14 cellular contexts compared by ENCODE assay signal in genomic region chr13:45413826-45414312, GRCh38. TPM values are rescaled to one million over a fixed set of nuclear protein-coding genes. Genes with fewer than 3 reads are reported as not detected.
A peak's percentile ranks its signal among the peaks of the same experiment; 100 is the strongest.
DNase-seq lines count a peak whose midpoint lies in the region; ATAC-seq and TF ChIP-seq lines count a peak whose summit lies in the region.
"Had no signal": no experiment of that assay in that cellular context is flagged by ENCODE, and none has a peak within 500 bp of the region (broad histone marks: within the 10 kb centered on the region; RNA-seq: fewer than 3 reads in every experiment).

No MANE protein-coding gene starts in this region.

- no peaks in the 10 kb centered on the region for H3K9me3 Mint-ChIP-seq in dendritic cell treated with granulocyte-macrophage colony-stimulating factor and Interleukin-4, amounts not matched to agents 40 ng/mL and 50 ng/mL, for 4 days
- H3K9me3 Mint-ChIP-seq: CD4-positive, alpha-beta memory T cell; T-helper 2 cell treated with Interferon-gamma antibody and Interleukin-4, amounts not matched to agents 5 μg/mL and 100 μg/mL, for 36 hours had no signal

- TF ChIP-seq CTCF in IMR-90 (conservative IDR thresholded peaks at IDR 0.05; ENCODE audit: low read depth, low read length) (no peak), lung (IDR thresholded peaks at IDR 0.05; ENCODE audit: control extremely low read depth, extremely low read depth) (no peak)

- peaks cover 42% of the 10 kb centered on the region for H3K36me3 Mint-ChIP-seq in dendritic cell treated with granulocyte-macrophage colony-stimulating factor and Interleukin-4, amounts not matched to agents 40 ng/mL and 50 ng/mL, for 4 days (ENCODE audit: low read depth)

- no peak for DNase-seq in IMR-90
- DNase-seq in lung (ENCODE audit: low spot score) = no peak
- no peak for DNase-seq in HEK293T (ENCODE audit: extremely low spot score)
- no peak for DNase-seq in DMS79 (lab: John Stamatoyannopoulos, UW)
- DNase-seq: activated naive CD4-positive, alpha-beta T cell treated with Interleukin-2 at 50 U/mL for 16 hours; CD4-positive, alpha-beta memory T cell; midbrain; NCI-H2227 treated with DMSO at 0.1 percent for 48 hours; PC-9 had no signal

- ATAC-seq in IMR-90 (ENCODE audit: low read depth) (no peak), lung (ENCODE audit: insufficient read depth, low FRiP score) (no peak), HG02981 (IDR thresholded peaks at IDR 0.05; ENCODE audit: unreplicated experiment) (no peak), GM18867 (IDR thresholded peaks at IDR 0.05; ENCODE audit: unreplicated experiment) (no peak)

- H3K36me3 ChIP-seq in IMR-90 (ENCODE audit: control insufficient read depth, insufficient read depth, low read length) (peaks cover 5% of the 10 kb centered on the region), lung (ENCODE audit: control insufficient read depth in 2 of 2, insufficient read depth in 2 of 2, low read length in 2 of 2) (peaks cover 0 to 8% of the 10 kb centered on the region in 2 donors), subcutaneous abdominal adipose tissue (ENCODE audit: control insufficient read depth in 5 of 5, insufficient read depth in 5 of 5, low read length in 5 of 5) (peaks cover 3 to 17% (median 13%) of the 10 kb centered on the region in 5 donors)

- no peak overlapping the region for H2BK5ac ChIP-seq in IMR-90 (ENCODE audit: low read depth, low read length, poor library complexity, severe bottlenecking)

- H3K18ac ChIP-seq in IMR-90 (ENCODE audit: low read depth, low read length) = no peak overlapping the region

- TF ChIP-seq POLR2A in IMR-90 (IDR thresholded peaks at IDR 0.05; ENCODE audit: low read depth, low read length) = no peak

- peaks cover 12 to 36% of the 10 kb centered on the region in 2 experiments for H3K79me1 ChIP-seq in IMR-90 (ENCODE audit: low read depth in 1 of 2, low read length in 2 of 2)

- H3K4me1 Mint-ChIP-seq in dendritic cell treated with granulocyte-macrophage colony-stimulating factor and Interleukin-4, amounts not matched to agents 40 ng/mL and 50 ng/mL, for 4 days (ENCODE audit: low read depth) = peaks cover 50% of the 10 kb centered on the region

- no peak overlapping the region for H3K9ac ChIP-seq in IMR-90 (ENCODE audit: low read depth, low read length)
- H3K9ac ChIP-seq in subcutaneous abdominal adipose tissue (ENCODE audit: low read length in 5 of 5) = no peak overlapping the region

- H3K9me3 ChIP-seq in IMR-90 (ENCODE audit: control insufficient read depth, insufficient read depth, low read length) = no peaks in the 10 kb centered on the region
- H3K9me3 ChIP-seq in lung (ENCODE audit: control insufficient read depth in 2 of 2, insufficient read depth in 1 of 2, low read length in 1 of 2) = no peaks in the 10 kb centered on the region
- H3K9me3 ChIP-seq in subcutaneous abdominal adipose tissue (ENCODE audit: control insufficient read depth in 5 of 5, low read length in 5 of 5) = no peaks in the 10 kb centered on the region

- peaks cover 19% of the 10 kb centered on the region for H3K9me1 ChIP-seq in IMR-90 (ENCODE audit: insufficient read depth, low read length)

- H3K27ac ChIP-seq in IMR-90 (ENCODE audit: insufficient read depth, low read length) (no peak overlapping the region), lung (ENCODE audit: low read depth in 1 of 2, low read length in 1 of 2) (peak overlapping the region; percentile 76 to 84), subcutaneous abdominal adipose tissue (ENCODE audit: low read depth, low read length) (peak overlapping the region; percentile 86)
- H3K27ac ChIP-seq: PC-9 had no signal

- H3K4me3 Mint-ChIP-seq in dendritic cell treated with granulocyte-macrophage colony-stimulating factor and Interleukin-4, amounts not matched to agents 40 ng/mL and 50 ng/mL, for 4 days = peak overlapping the region; percentile 45
- H3K4me3 Mint-ChIP-seq: T-helper 2 cell treated with Interferon-gamma antibody and Interleukin-4, amounts not matched to agents 5 μg/mL and 100 μg/mL, for 36 hours had no signal

- intact Hi-C loops in IMR-90 (cut with micrococcal nuclease) = loop anchor here (5.0 kb wide), 1 partner anchor 42 kb away; no protein-coding TSS in a partner anchor
- intact Hi-C loops in dendritic cell treated with granulocyte-macrophage colony-stimulating factor and Interleukin-4, amounts not matched to agents 40 ng/mL and 50 ng/mL, for 4 days (cut with micrococcal nuclease) = no loop called here

- in situ Hi-C loops in IMR-90 (cut with MboI; ENCODE audit: low sequenced_read_pairs) = no loop called here

- no peak overlapping the region for H3K4me3 ChIP-seq in IMR-90 (ENCODE audit: insufficient read depth, low read depth, low read length)
- no peak overlapping the region for H3K4me3 ChIP-seq in lung
- peak overlapping the region; percentile 36 to 76 (median 63) for H3K4me3 ChIP-seq in subcutaneous abdominal adipose tissue (ENCODE audit: low read depth in 1 of 5, low read length in 5 of 5)
- H3K4me3 ChIP-seq: PC-9 had no signal

- H3K4ac ChIP-seq in IMR-90 (ENCODE audit: low read depth, low read length) = no peak overlapping the region

- peak overlapping the region; percentile 84 for H3K27ac Mint-ChIP-seq in dendritic cell treated with granulocyte-macrophage colony-stimulating factor and Interleukin-4, amounts not matched to agents 40 ng/mL and 50 ng/mL, for 4 days
- H3K27ac Mint-ChIP-seq: T-helper 2 cell treated with Interferon-gamma antibody and Interleukin-4, amounts not matched to agents 5 μg/mL and 100 μg/mL, for 36 hours had no signal

- H2AK9ac ChIP-seq in IMR-90 (replicated peaks; ENCODE audit: low read depth, low read length, poor library complexity) = no peak overlapping the region

- no peak overlapping the region for H3K14ac ChIP-seq in IMR-90 (replicated peaks; ENCODE audit: low read depth, low read length)

- no peak overlapping the region for H3K23ac ChIP-seq in IMR-90 (ENCODE audit: low read depth, low read length)

- no peak overlapping the region for H2AK5ac ChIP-seq in IMR-90 (ENCODE audit: low read depth, low read length)

- H4K20me1 ChIP-seq in IMR-90 (ENCODE audit: insufficient read depth, low read length) = peaks cover 8% of the 10 kb centered on the region; the same call in 1 of the 2 replicates

- H3K56ac ChIP-seq in IMR-90 (ENCODE audit: extremely low read depth, insufficient read depth, low read length) = no peak overlapping the region

- no peak overlapping the region for H2BK20ac ChIP-seq in IMR-90 (ENCODE audit: low read depth, low read length)

- no peak overlapping the region for H4K8ac ChIP-seq in IMR-90 (ENCODE audit: low read depth in 2 of 2, low read length in 2 of 2)

- H3K4me1 ChIP-seq in IMR-90 (ENCODE audit: control insufficient read depth, insufficient read depth, low read length) = peaks cover 6% of the 10 kb centered on the region
- H3K4me1 ChIP-seq in lung (ENCODE audit: control insufficient read depth in 2 of 2, insufficient read depth in 2 of 2, low read length in 2 of 2) = peaks cover 5 to 11% of the 10 kb centered on the region in 2 donors
- H3K4me1 ChIP-seq in subcutaneous abdominal adipose tissue (ENCODE audit: control insufficient read depth in 5 of 5, insufficient read depth in 5 of 5, low read length in 5 of 5) = peaks cover 6 to 49% (median 41%) of the 10 kb centered on the region in 5 donors

- no peak overlapping the region for H4K5ac ChIP-seq in IMR-90 (ENCODE audit: low read depth, low read length)

- no peak overlapping the region for H2BK15ac ChIP-seq in IMR-90 (ENCODE audit: low read depth, low read length)

- H3K4me2 ChIP-seq in IMR-90 (ENCODE audit: low read depth, low read length) = no peak overlapping the region
- H3K4me2 ChIP-seq: PC-9 had no signal

- no peak overlapping the region for H2AFZ ChIP-seq in IMR-90 (replicated peaks; ENCODE audit: low read length, poor library complexity)
- H2AFZ ChIP-seq: PC-9 had no signal

- no peak for TF ChIP-seq RAD21 in IMR-90 (IDR thresholded peaks at IDR 0.05; ENCODE audit: low read length)

- BruUV-seq in IMR-90 (replicated peaks; lab: Mats Ljungman, UMichigan) = no TSS peak

- dilution Hi-C loops in IMR-90 (cut with HindIII; ENCODE audit: low sequenced_read_pairs, unreplicated experiment) = no loop called here

- H3K27me3 ChIP-seq in IMR-90 (ENCODE audit: control insufficient read depth, insufficient read depth, low read length) (no peaks in the 10 kb centered on the region), lung (ENCODE audit: control insufficient read depth, insufficient read depth) (no peaks in the 10 kb centered on the region), subcutaneous abdominal adipose tissue (ENCODE audit: control insufficient read depth in 5 of 5, insufficient read depth in 4 of 5, low read length in 5 of 5) (no peaks in the 10 kb centered on the region)

- WGBS in IMR-90 (ENCODE audit: extremely low coverage in 2 of 2, insufficient read length in 1 of 2), 2 experiments = 50% methylated on average over 1 of the region's 4 CpGs; no CpG with 5 or more reads in 1 of the 2 experiments
- 71 to 76% methylated on average over 4 of the region's 4 CpGs for WGBS in lung, 2 donors

- H2BK120ac ChIP-seq in IMR-90 (ENCODE audit: low read depth, low read length) = no peak overlapping the region

- POLR2A ChIA-PET in IMR-90 (lab: Charles Lee; ENCODE audit: unreplicated experiment) (interaction anchor here (0.6 kb wide), 2 partner anchors 64 to 306 kb away, joined by 4 to 7 read pairs; no protein-coding TSS in a partner anchor), HEK293T (lab: Yijun Ruan, JAX) (no interaction called here)

- CTCF ChIA-PET in IMR-90 (lab: Yijun Ruan, JAX) = interaction anchor here (0.6 to 0.7 kb wide), 2 partner anchors 15 to 322 kb away, joined by 3 to 4 read pairs; no protein-coding TSS in a partner anchor
- CTCF ChIA-PET in HEK293T (lab: Yijun Ruan, JAX) = no interaction called here

- no peak overlapping the region for H4K91ac ChIP-seq in IMR-90 (ENCODE audit: insufficient read depth, low read depth, low read length)

- no peaks in the 10 kb centered on the region for H3K27me3 Mint-ChIP-seq in dendritic cell treated with granulocyte-macrophage colony-stimulating factor and Interleukin-4, amounts not matched to agents 40 ng/mL and 50 ng/mL, for 4 days

TF ChIP-seq in IMR-90, 13 proteins besides CTCF, POLR2A, EP300 and RAD21 (continues in another document):
- no peak for TF ChIP-seq RCOR1 (IDR thresholded peaks at IDR 0.05; ENCODE audit: insufficient replicate concordance, low read length)
- no peak for TF ChIP-seq MAFK (IDR thresholded peaks at IDR 0.05; ENCODE audit: low read depth, low read length)

TF ChIP-seq in HEK293T, 16 proteins besides CTCF, POLR2A, EP300 and RAD21 (continues in another document):
- no peak for TF ChIP-seq HDGF (IDR thresholded peaks at IDR 0.05; ENCODE audit: borderline replicate concordance)
- TF ChIP-seq ARNT (IDR thresholded peaks at IDR 0.05) = no peak

RNA-seq across cellular contexts. Expression of gene SLC25A30, which starts 4.3 kb away (rescaled TPM):
- total RNA-seq in IMR-90 (2012; rRNA removed) (15.3 and 19.4 TPM in 2 replicates), lung (10 to 100 TPM; 13.0 to 24.3 TPM)
- polyA plus RNA-seq in IMR-90 (2012; rRNA removed) (8.9 and 9.9 TPM in 2 replicates), lung (1 to 10 TPM; 7.3 to 7.4 TPM)
- 2.1 and 4.5 TPM in 2 replicates for polyA plus RNA-seq in IMR-90 (2012; cell fraction: cytosol; rRNA removed)
- polyA plus RNA-seq in IMR-90 (2012; cell fraction: nucleus; rRNA removed; ENCODE audit: low replicate concordance) = 1.4 and 9.6 TPM in 2 replicates

RNA-seq across cellular contexts. Expression of gene COG3, which starts 50.9 kb away (rescaled TPM):
- 31.9 and 34.2 TPM in 2 replicates for total RNA-seq in IMR-90 (2012; rRNA removed)
- 20.4 and 21.7 TPM in 2 replicates for polyA plus RNA-seq in IMR-90 (2012; rRNA removed)
- polyA plus RNA-seq in IMR-90 (2012; cell fraction: cytosol; rRNA removed) = 9.5 and 14.5 TPM in 2 replicates
- polyA plus RNA-seq in IMR-90 (2012; cell fraction: nucleus; rRNA removed; ENCODE audit: low replicate concordance) = 24.8 and 54.3 TPM in 2 replicates
- total RNA-seq in lung = 10 to 100 TPM; 26.3 to 66.7 TPM
- 10 to 100 TPM; 14.7 to 18.6 TPM for polyA plus RNA-seq in lung

Comparison
In these comparisons a context has a peak if more than half of its experiments do, and no peak if none do; other contexts are left out.
1. H3K4me3 ChIP-seq: peak in subcutaneous abdominal adipose tissue (5 of 5); none in IMR-90 (single experiment) and lung (single experiment).